In genomic region chr10:62048473-62048872, GRCh38 we compare ENCODE assay signal across 8 cellular contexts.
DNase-seq lines count a peak whose midpoint lies in the region; ATAC-seq and TF ChIP-seq lines count a peak whose summit lies in the region.

No MANE protein-coding gene starts in this region.

- no peak overlapping the region for H2BK120ac ChIP-seq in trophoblast cell (ENCODE audit: insufficient read depth, low read length, poor library complexity)

- peaks cover 56 to 82% (median 66%) of the 10 kb centered on the region in 4 donors for H3K4me1 ChIP-seq in esophagus muscularis mucosa
- H3K4me1 ChIP-seq in trophoblast cell (ENCODE audit: control insufficient read depth in 1 of 2, insufficient read depth in 2 of 2, low read length in 2 of 2) = peaks cover 7 to 17% of the 10 kb centered on the region in 2 experiments

- no peak overlapping the region for H3K4me2 ChIP-seq in trophoblast cell (ENCODE audit: low read length)

- CTCF ChIA-PET in CD4-positive, alpha-beta T cell (lab: Charles Lee) = interaction anchor here (1.2 to 3.8 kb wide), 3 partner anchors 10 to 197 kb away, joined by 4 to 32 read pairs (median 12); no protein-coding TSS in a partner anchor

- no peak overlapping the region for H3K4ac ChIP-seq in trophoblast cell (ENCODE audit: low read depth, low read length)

- peak overlapping the region; percentile 83 for H3K27ac ChIP-seq in CD4-positive, alpha-beta T cell (ENCODE audit: low read depth, low read length)
- H3K27ac ChIP-seq in SK-N-MC (no peak overlapping the region), esophagus muscularis mucosa (replicated peaks in 1 of 4) (peak overlapping the region; percentile 87 to 95 (median 92)), trophoblast cell (ENCODE audit: low read depth, low read length) (peak overlapping the region; percentile 63)

- H3K9me3 ChIP-seq in CD4-positive, alpha-beta T cell (ENCODE audit: control insufficient read depth, low read length) = no peaks in the 10 kb centered on the region
- H3K9me3 ChIP-seq in SK-N-MC (ENCODE audit: low read depth, low read length) (no peaks in the 10 kb centered on the region), esophagus muscularis mucosa (no peaks in the 10 kb centered on the region), trophoblast cell (ENCODE audit: insufficient read depth, low read depth, low read length) (no peaks in the 10 kb centered on the region)

- peak overlapping the region; percentile 66; the same call in 1 of the 2 replicates for H3K4me3 ChIP-seq in SK-N-MC
- peak overlapping the region; percentile 58 to 75 (median 64) for H3K4me3 ChIP-seq in esophagus muscularis mucosa
- H3K4me3 ChIP-seq in trophoblast cell (ENCODE audit: low read depth, low read length) = no peak overlapping the region

- no peaks in the 10 kb centered on the region for H3K27me3 Mint-ChIP-seq in CD4-positive, alpha-beta T cell

- H3K14ac ChIP-seq in trophoblast cell (ENCODE audit: low read length) = no peak overlapping the region

- no peak overlapping the region for H4K12ac ChIP-seq in trophoblast cell (ENCODE audit: low read depth, low read length)

- H4K8ac ChIP-seq in trophoblast cell (ENCODE audit: low read depth, low read length) = no peak overlapping the region

- H3K27me3 ChIP-seq in CD4-positive, alpha-beta T cell (ENCODE audit: control insufficient read depth, insufficient read depth, low read length) = no peaks in the 10 kb centered on the region
- no peaks in the 10 kb centered on the region for H3K27me3 ChIP-seq in esophagus muscularis mucosa
- no peaks in the 10 kb centered on the region for H3K27me3 ChIP-seq in trophoblast cell (ENCODE audit: insufficient read depth, low read length)

- peaks cover 94% of the 10 kb centered on the region for H3K4me1 Mint-ChIP-seq in CD4-positive, alpha-beta T cell (ENCODE audit: low read depth)

- H3K4me3 Mint-ChIP-seq in CD4-positive, alpha-beta T cell = peak overlapping the region; percentile 83

- no peak overlapping the region for H2AFZ ChIP-seq in trophoblast cell (ENCODE audit: insufficient read depth, low read length, poor library complexity)

- peaks cover 13% of the 10 kb centered on the region for H3K79me1 ChIP-seq in trophoblast cell (ENCODE audit: low read length)

- TF ChIP-seq EP300 in esophagus muscularis mucosa (IDR thresholded peaks at IDR 0.05) = peak; percentile 51

- H2BK5ac ChIP-seq in trophoblast cell (ENCODE audit: low read depth, low read length, poor library complexity) = no peak overlapping the region

- no peaks in the 10 kb centered on the region for H3K79me2 ChIP-seq in trophoblast cell (ENCODE audit: control insufficient read depth, insufficient read depth, low read length, poor library complexity)

- TF ChIP-seq CTCF in CD4-positive, alpha-beta T cell (IDR thresholded peaks at IDR 0.05) = no peak
- TF ChIP-seq CTCF in esophagus muscularis mucosa (IDR thresholded peaks at IDR 0.05) = no peak

- 42% methylated on average over 5 of the region's 5 CpGs for WGBS in esophagus muscularis mucosa
- WGBS in trophoblast cell (ENCODE audit: extremely low coverage, insufficient coverage, insufficient read length) = no CpG with 5 or more reads among the region's 5 CpGs

- no peak overlapping the region for H3K18ac ChIP-seq in trophoblast cell (ENCODE audit: low read length)

- H3K9me3 Mint-ChIP-seq in CD4-positive, alpha-beta T cell = no peaks in the 10 kb centered on the region

- H3K9ac ChIP-seq in SK-N-MC (ENCODE audit: insufficient read length) (peak overlapping the region; percentile 37), trophoblast cell (ENCODE audit: low read length) (no peak overlapping the region)

- POLR2A ChIA-PET in CD4-positive, alpha-beta T cell (lab: Charles Lee) = interaction anchor here (0.5 to 4.8 kb wide), 12 partner anchors 9 to 197 kb away, joined by 3 to 70 read pairs (median 8); partner anchors contain the start of gene ARID5B

- peaks cover 16% of the 10 kb centered on the region; the same call in 1 of the 2 replicates for H3K36me3 ChIP-seq in SK-N-MC (ENCODE audit: insufficient read depth, low read length)
- peaks cover 0 to 20% (median 13%) of the 10 kb centered on the region in 4 donors for H3K36me3 ChIP-seq in esophagus muscularis mucosa
- H3K36me3 ChIP-seq in trophoblast cell (ENCODE audit: control insufficient read depth in 1 of 2, insufficient read depth in 2 of 2, low read length in 2 of 2) = peaks cover 4 to 8% of the 10 kb centered on the region in 2 experiments

- ATAC-seq in CD4-positive, alpha-beta T cell (ENCODE audit: poor library complexity) = no peak
- ATAC-seq in HG02759 (IDR thresholded peaks at IDR 0.05; ENCODE audit: unreplicated experiment) (no peak), GM21447 (IDR thresholded peaks at IDR 0.05; ENCODE audit: unreplicated experiment) (no peak)

- H2AK5ac ChIP-seq in trophoblast cell (ENCODE audit: low read length) = no peak overlapping the region

- H4K91ac ChIP-seq in trophoblast cell (ENCODE audit: low read depth, low read length) = no peak overlapping the region

- no peak for DNase-seq in CD4-positive, alpha-beta T cell
- DNase-seq in SK-N-MC (ENCODE audit: low read depth, low spot score) (no peak), esophagus muscularis mucosa (ENCODE audit: extremely low spot score) (no peak), trophoblast cell (no peak), DMS 273 (lab: John Stamatoyannopoulos, UW; ENCODE audit: unreplicated experiment) (no peak), NCI-H2029 (lab: John Stamatoyannopoulos, UW) (no peak)

- peak overlapping the region; percentile 91 for H3K27ac Mint-ChIP-seq in CD4-positive, alpha-beta T cell

- H3K23ac ChIP-seq in trophoblast cell (ENCODE audit: low read length) = no peak overlapping the region

- H2BK12ac ChIP-seq in trophoblast cell (ENCODE audit: low read length) = no peak overlapping the region

- TF ChIP-seq POLR2A in esophagus muscularis mucosa (IDR thresholded peaks at IDR 0.05; ENCODE audit: low read depth) = no peak

- intact Hi-C loops in CD4-positive, alpha-beta T cell (cut with DNase I, micrococcal nuclease) = loop anchor here in 1 of 2 experiments (5.0 kb wide), 1 partner anchor 319 kb away; no protein-coding TSS in a partner anchor
- intact Hi-C loops in esophagus muscularis mucosa (cut with DNase I) = no loop called here

- H3K36me3 Mint-ChIP-seq in CD4-positive, alpha-beta T cell (ENCODE audit: low read depth) = peaks cover 42% of the 10 kb centered on the region
